ENCODE assay signal across 21 cellular contexts in the genomic region with DNA sequence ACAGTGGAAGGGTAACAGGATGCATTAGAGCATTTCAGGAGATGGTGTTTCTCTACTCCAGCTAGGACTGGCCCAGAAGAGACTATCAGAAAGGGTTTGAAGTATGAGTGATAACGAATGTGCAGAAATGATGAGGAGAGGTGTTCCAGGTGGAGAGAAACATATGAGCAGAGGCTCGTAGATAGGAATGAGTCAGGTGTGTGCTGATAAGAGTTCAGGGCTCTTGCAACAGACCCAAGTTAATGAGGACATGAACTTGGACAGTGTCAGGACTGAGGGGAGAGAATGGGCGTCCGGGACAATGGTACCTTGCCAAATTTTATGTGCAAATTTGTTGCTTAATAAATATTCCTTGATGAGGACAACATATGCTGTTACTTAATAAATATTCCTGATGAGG.
DNase-seq lines count a peak whose midpoint lies in the region; ATAC-seq and TF ChIP-seq lines count a peak whose summit lies in the region.
"Had no signal": no experiment of that assay in that cellular context is flagged by ENCODE, and none has a peak within 500 bp of the region (broad histone marks: within the 10 kb centered on the region; RNA-seq: fewer than 3 reads in every experiment).

No MANE protein-coding gene starts in this region.

- 22 to 49% methylated on average over 4 of the region's 4 CpGs for WGBS in heart right ventricle, 2 donors

- ATAC-seq in heart right ventricle (no peak), left lobe of liver (peak; percentile 57), HG03139 (IDR thresholded peaks at IDR 0.05; ENCODE audit: unreplicated experiment) (no peak), GM21619 (IDR thresholded peaks at IDR 0.05; ENCODE audit: unreplicated experiment) (no peak)
- ATAC-seq: GM23338 had no signal

- H3K36me3 ChIP-seq in left ventricle myocardium inferior (no peaks in the 10 kb centered on the region), heart right ventricle (no peaks in the 10 kb centered on the region)
- H3K36me3 ChIP-seq: BE2C had no signal

- H3K36me3 Mint-ChIP-seq in brain, result no peaks in the 10 kb centered on the region
- H3K36me3 Mint-ChIP-seq: CD4-positive, CD25-positive, alpha-beta regulatory T cell; CD8-positive, alpha-beta memory T cell had no signal

- H3K27ac Mint-ChIP-seq in brain, result peak overlapping the region in 4 of 5 experiments; percentile 1 to 97 (median 72)
- H3K27ac Mint-ChIP-seq: CD8-positive, alpha-beta memory T cell; GM23338 had no signal

- H3K4me3 Mint-ChIP-seq in brain, result peak overlapping the region in 1 of 5 experiments; percentile 6
- H3K4me3 Mint-ChIP-seq: CD4-positive, CD25-positive, alpha-beta regulatory T cell; CD8-positive, alpha-beta memory T cell; GM23338 had no signal

- H3K9me3 Mint-ChIP-seq in brain, result peaks cover 0 to 4% (median 0%) of the 10 kb centered on the region in 5 experiments
- H3K9me3 Mint-ChIP-seq: CD8-positive, alpha-beta memory T cell; GM23338 had no signal

- TF ChIP-seq CTCF in left ventricle myocardium inferior (IDR thresholded peaks at IDR 0.05; ENCODE audit: borderline replicate concordance), result no peak
- no peak for TF ChIP-seq CTCF in heart right ventricle (IDR thresholded peaks at IDR 0.05)
- TF ChIP-seq CTCF in brain (conservative IDR thresholded peaks at IDR 0.05), result no peak

- H3K27me3 ChIP-seq in left ventricle myocardium inferior (ENCODE audit: low read depth) (no peaks in the 10 kb centered on the region), heart right ventricle (no peaks in the 10 kb centered on the region)
- H3K27me3 ChIP-seq: BE2C had no signal

- no peak for DNase-seq in left ventricle myocardium inferior
- DNase-seq in heart right ventricle, result no peak
- no peak for DNase-seq in left lobe of liver (ENCODE audit: low spot score)
- no peak for DNase-seq in ecto neural progenitor cell (ENCODE audit: low spot score)
- DNase-seq: ACHN; BE2C; C1 segment of cervical spinal cord; CD4-positive, CD25-positive, alpha-beta regulatory T cell; CD8-positive, alpha-beta memory T cell; COR-L47; DMS 273 treated with DMSO at 0.1 percent for 48 hours; DMS53; DND-41; EL; HCEC 1CT had no signal

- H3K4me3 ChIP-seq in left ventricle myocardium inferior, result no peak overlapping the region
- H3K4me3 ChIP-seq in heart right ventricle, result no peak overlapping the region
- H3K4me3 ChIP-seq: GM12878, GM23338 had no signal

- H3K4me1 Mint-ChIP-seq in brain, result peaks cover 56% of the 10 kb centered on the region
- H3K4me1 Mint-ChIP-seq: CD4-positive, CD25-positive, alpha-beta regulatory T cell; CD8-positive, alpha-beta memory T cell had no signal

- H3K9me3 ChIP-seq in left ventricle myocardium inferior (replicated peaks), result no peaks in the 10 kb centered on the region
- H3K9me3 ChIP-seq in heart right ventricle, result no peaks in the 10 kb centered on the region
- H3K9me3 ChIP-seq: BE2C had no signal

- H3K4me1 ChIP-seq in left ventricle myocardium inferior, result peaks cover 73% of the 10 kb centered on the region
- H3K4me1 ChIP-seq in heart right ventricle, result peaks cover 2 to 69% (median 29%) of the 10 kb centered on the region in 9 donors

- intact Hi-C loops in left ventricle myocardium inferior (cut with micrococcal nuclease), result no loop called here
- intact Hi-C loops in heart right ventricle (cut with DNase I), result no loop called here

- H3K27ac ChIP-seq in left ventricle myocardium inferior (replicated peaks) (peak overlapping the region; percentile 80), heart right ventricle (peak overlapping the region in 2 of 10 donors; percentile 51 to 76)
- H3K27ac ChIP-seq: HL-60 had no signal

- no peaks in the 10 kb centered on the region for H3K27me3 Mint-ChIP-seq in brain
- H3K27me3 Mint-ChIP-seq: CD4-positive, CD25-positive, alpha-beta regulatory T cell had no signal
